In the genomic region with DNA sequence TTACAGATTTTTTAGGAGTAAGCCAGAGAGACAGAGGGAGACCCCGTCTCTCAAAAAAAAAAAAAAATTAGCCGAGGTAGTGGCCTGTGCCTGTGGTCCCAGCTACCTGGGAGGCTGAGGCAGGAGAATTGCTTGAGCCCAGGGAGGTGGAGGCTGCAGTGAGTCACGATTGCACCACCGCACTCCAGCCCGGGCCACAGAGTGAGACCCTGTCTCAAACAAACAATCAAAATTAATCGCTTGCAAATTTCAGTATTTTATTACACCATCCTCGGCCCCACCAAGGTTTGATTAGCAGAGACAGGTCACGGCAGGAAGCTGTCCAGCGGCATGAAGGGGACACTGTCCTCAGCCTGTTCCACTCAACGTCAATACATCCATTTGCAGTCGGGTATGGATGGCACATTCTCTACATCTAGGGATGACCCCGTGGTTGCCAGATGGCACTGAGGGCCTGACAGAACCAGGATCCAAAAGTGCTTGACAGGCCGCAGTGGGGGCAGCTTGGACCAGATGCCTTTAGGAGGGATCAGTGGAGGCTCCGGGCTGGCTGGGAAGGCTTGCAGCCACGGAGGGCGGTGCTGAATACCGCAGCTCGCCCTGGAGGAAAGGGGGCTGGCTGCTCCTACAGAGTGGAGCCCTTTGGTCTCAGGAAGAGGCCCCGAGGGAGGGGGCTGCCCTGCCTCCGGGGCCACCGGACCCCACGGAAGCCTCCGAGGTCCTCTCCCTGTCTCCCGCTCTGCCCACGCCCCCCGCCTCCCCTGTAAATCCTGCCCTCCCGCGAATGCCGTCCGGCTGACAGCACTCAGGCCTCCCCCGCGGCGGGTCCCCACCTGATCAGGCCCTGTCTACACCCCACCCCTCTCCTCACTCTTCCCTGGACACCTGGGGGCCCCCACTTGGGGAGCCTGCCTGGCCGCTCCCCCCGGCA, we compare ENCODE assay signal across 14 cellular contexts. TPM values are rescaled to one million over a fixed set of nuclear protein-coding genes. Genes with fewer than 3 reads are reported as not detected.
DNase-seq lines count a peak whose midpoint lies in the region; ATAC-seq and TF ChIP-seq lines count a peak whose summit lies in the region.
"Had no signal": no experiment of that assay in that cellular context is flagged by ENCODE, and none has a peak within 500 bp of the region (broad histone marks: within the 10 kb centered on the region; RNA-seq: fewer than 3 reads in every experiment).

No MANE protein-coding gene starts in this region.

- H3K36me3 Mint-ChIP-seq in CD8-positive, alpha-beta T cell = peaks cover 4% of the 10 kb centered on the region

- no peaks in the 10 kb centered on the region for H3K36me3 ChIP-seq in right atrium auricular region
- H3K36me3 ChIP-seq in left ventricle myocardium inferior = peaks cover 4% of the 10 kb centered on the region
- H3K36me3 ChIP-seq in muscle layer of duodenum (ENCODE audit: control insufficient read depth in 1 of 2, insufficient read depth in 2 of 2, low read length in 2 of 2) = peaks cover 1 to 3% of the 10 kb centered on the region in 2 donors
- no peaks in the 10 kb centered on the region for H3K36me3 ChIP-seq in CD8-positive, alpha-beta T cell (ENCODE audit: insufficient read depth, low read length)
- no peaks in the 10 kb centered on the region for H3K36me3 ChIP-seq in body of pancreas (replicated peaks in 1 of 2; ENCODE audit: insufficient read depth in 1 of 2, low read depth in 2 of 2)

- DNase-seq in right atrium auricular region (ENCODE audit: low spot score) = peak; percentile 38
- no peak for DNase-seq in left ventricle myocardium inferior
- peak; percentile 77 for DNase-seq in cerebellum (ENCODE audit: low spot score)
- DNase-seq in midbrain (lab: John Stamatoyannopoulos, UW) = no peak
- DNase-seq in CD8-positive, alpha-beta T cell = no peak
- no peak for DNase-seq in body of pancreas
- DNase-seq: ACHN; activated CD4-positive, alpha-beta T cell treated with anti-CD3 and anti-CD28 coated beads, Interleukin-2, amount 10 ng/mL, durations not matched to agents 7 days and 5 days; glutamatergic neuron; HCEC 1CT; NCI-H187 treated with DMSO at 0.1 percent for 48 hours; NCI-H524 treated with DMSO at 0.1 percent for 48 hours had no signal

- H3K27me3 ChIP-seq in right atrium auricular region (no peaks in the 10 kb centered on the region), left ventricle myocardium inferior (ENCODE audit: low read depth) (peaks cover 9% of the 10 kb centered on the region), muscle layer of duodenum (ENCODE audit: low read depth, low read length) (peaks cover 4% of the 10 kb centered on the region), body of pancreas (no peaks in the 10 kb centered on the region)
- H3K27me3 ChIP-seq in CD8-positive, alpha-beta T cell (ENCODE audit: insufficient read depth, low read length) = no peaks in the 10 kb centered on the region

- intact Hi-C loops in left ventricle myocardium inferior (cut with micrococcal nuclease) (no loop called here), body of pancreas (cut with DNase I) (no loop called here)
- intact Hi-C loops in CD8-positive, alpha-beta T cell (cut with DNase I, micrococcal nuclease) = no loop called here

- peaks cover 27% of the 10 kb centered on the region for H3K4me1 Mint-ChIP-seq in CD8-positive, alpha-beta T cell (ENCODE audit: low read depth)

- H3K4me3 ChIP-seq in right atrium auricular region = peak overlapping the region in 1 of 2 donors; percentile 28
- no peak overlapping the region for H3K4me3 ChIP-seq in left ventricle myocardium inferior
- peak overlapping the region; percentile 1 to 11 for H3K4me3 ChIP-seq in muscle layer of duodenum (ENCODE audit: low read depth in 1 of 2, low read length in 2 of 2)
- no peak overlapping the region for H3K4me3 ChIP-seq in CD8-positive, alpha-beta T cell (ENCODE audit: low read depth, low read length)
- no peak overlapping the region for H3K4me3 ChIP-seq in body of pancreas

- no peaks in the 10 kb centered on the region for H3K9me3 ChIP-seq in right atrium auricular region
- no peaks in the 10 kb centered on the region for H3K9me3 ChIP-seq in left ventricle myocardium inferior (replicated peaks)
- no peaks in the 10 kb centered on the region for H3K9me3 ChIP-seq in muscle layer of duodenum (ENCODE audit: control insufficient read depth in 1 of 2, low read length in 2 of 2)
- no peaks in the 10 kb centered on the region for H3K9me3 ChIP-seq in CD8-positive, alpha-beta T cell (ENCODE audit: low read length)
- H3K9me3 ChIP-seq in body of pancreas = no peaks in the 10 kb centered on the region

- H3K27me3 Mint-ChIP-seq in CD8-positive, alpha-beta T cell (ENCODE audit: low read depth) = no peaks in the 10 kb centered on the region

- TF ChIP-seq POLR2A in body of pancreas (IDR thresholded peaks at IDR 0.05) = no peak

- no peak overlapping the region for H3K27ac Mint-ChIP-seq in CD8-positive, alpha-beta T cell

- no peak overlapping the region for H3K4me3 Mint-ChIP-seq in CD8-positive, alpha-beta T cell
- H3K4me3 Mint-ChIP-seq: activated CD4-positive, alpha-beta T cell treated with anti-CD3 and anti-CD28 coated beads, Interleukin-2, amount 10 ng/mL, durations not matched to agents 7 days and 5 days had no signal

- POLR2A ChIA-PET in CD8-positive, alpha-beta T cell (lab: Charles Lee) = no interaction called here

- WGBS in body of pancreas, 2 donors = 56 to 72% methylated on average over 16 to 32 of the region's 35 CpGs

- H3K4me1 ChIP-seq in right atrium auricular region (no peaks in the 10 kb centered on the region), left ventricle myocardium inferior (no peaks in the 10 kb centered on the region), muscle layer of duodenum (ENCODE audit: control insufficient read depth in 1 of 2, insufficient read depth in 2 of 2, low read length in 2 of 2) (no peaks in the 10 kb centered on the region), body of pancreas (no peaks in the 10 kb centered on the region)
- H3K4me1 ChIP-seq in CD8-positive, alpha-beta T cell (ENCODE audit: insufficient read depth, low read length) = peaks cover 20% of the 10 kb centered on the region

- no peaks in the 10 kb centered on the region for H3K9me3 Mint-ChIP-seq in CD8-positive, alpha-beta T cell
- H3K9me3 Mint-ChIP-seq: activated CD4-positive, alpha-beta T cell treated with anti-CD3 and anti-CD28 coated beads, Interleukin-2, amount 10 ng/mL, durations not matched to agents 7 days and 5 days had no signal

- CTCF ChIA-PET in CD8-positive, alpha-beta T cell (lab: Charles Lee) = interaction anchor here (0.9 kb wide), 1 partner anchor 123 kb away, joined by 4 read pairs; no protein-coding TSS in a partner anchor

- no peak for ATAC-seq in CD8-positive, alpha-beta T cell
- ATAC-seq in body of pancreas = no peak
- ATAC-seq in HG02973 (IDR thresholded peaks at IDR 0.05; ENCODE audit: unreplicated experiment) = no peak

- no peak for TF ChIP-seq CTCF in right atrium auricular region (IDR thresholded peaks at IDR 0.05)
- no peak for TF ChIP-seq CTCF in left ventricle myocardium inferior (IDR thresholded peaks at IDR 0.05; ENCODE audit: borderline replicate concordance)
- no peak for TF ChIP-seq CTCF in CD8-positive, alpha-beta T cell (IDR thresholded peaks at IDR 0.05)
- no peak for TF ChIP-seq CTCF in body of pancreas (IDR thresholded peaks at IDR 0.05)

- H3K27ac ChIP-seq in right atrium auricular region (no peak overlapping the region), left ventricle myocardium inferior (replicated peaks) (no peak overlapping the region), muscle layer of duodenum (ENCODE audit: low read length) (no peak overlapping the region), body of pancreas (no peak overlapping the region)
- H3K27ac ChIP-seq in CD8-positive, alpha-beta T cell (ENCODE audit: low read depth, low read length) = no peak overlapping the region

RNA-seq across cellular contexts. Expression of gene ASPRV1, which starts 13.1 kb away (rescaled TPM):
- under 1 TPM; 0.33 to 0.83 TPM for total RNA-seq in right atrium auricular region
- 0.63 TPM for total RNA-seq in left ventricle myocardium inferior
- total RNA-seq in cerebellum = 5.6 TPM
- total RNA-seq in CD8-positive, alpha-beta T cell = under 1 TPM; 0.73 to 0.86 TPM
- total RNA-seq in body of pancreas = under 1 TPM in 1 of 2 donors, not detected in 1; 0.33 TPM

RNA-seq across cellular contexts. Expression of gene MXD1, which starts 33.4 kb away (rescaled TPM):
- 1 to 10 TPM; 4.4 to 4.7 TPM for total RNA-seq in right atrium auricular region
- 3.5 TPM for total RNA-seq in left ventricle myocardium inferior
- total RNA-seq in cerebellum = 11.2 TPM
- 10 to 100 TPM; 38.8 to 39.1 TPM for total RNA-seq in CD8-positive, alpha-beta T cell
- 1 to 10 TPM; 3.6 to 4.6 TPM for total RNA-seq in body of pancreas

RNA-seq across cellular contexts. Expression of gene SNRNP27, which starts 54.5 kb away (rescaled TPM):
- 10 to 100 TPM; 61.7 to 73.3 TPM for total RNA-seq in right atrium auricular region
- total RNA-seq in left ventricle myocardium inferior = 56.0 TPM
- 38.4 TPM for total RNA-seq in cerebellum
- 10 to 100 TPM; 47.9 to 58.5 TPM for total RNA-seq in CD8-positive, alpha-beta T cell
- 10 to 100 TPM; 28.0 to 34.0 TPM for total RNA-seq in body of pancreas

Comparison
In these comparisons a context has a peak if more than half of its experiments do, and no peak if none do; other contexts are left out.
1. DNase-seq: peak in right atrium auricular region (single experiment) and cerebellum (single experiment); none in left ventricle myocardium inferior (single experiment), midbrain (single experiment), CD8-positive, alpha-beta T cell (0 of 7) and body of pancreas (0 of 4).
2. H3K4me3 ChIP-seq: peak in muscle layer of duodenum (2 of 2); none in left ventricle myocardium inferior (single experiment), CD8-positive, alpha-beta T cell (single experiment) and body of pancreas (0 of 2).